Comparison of ENCODE assay signal across 13 cellular contexts in the genomic region with DNA sequence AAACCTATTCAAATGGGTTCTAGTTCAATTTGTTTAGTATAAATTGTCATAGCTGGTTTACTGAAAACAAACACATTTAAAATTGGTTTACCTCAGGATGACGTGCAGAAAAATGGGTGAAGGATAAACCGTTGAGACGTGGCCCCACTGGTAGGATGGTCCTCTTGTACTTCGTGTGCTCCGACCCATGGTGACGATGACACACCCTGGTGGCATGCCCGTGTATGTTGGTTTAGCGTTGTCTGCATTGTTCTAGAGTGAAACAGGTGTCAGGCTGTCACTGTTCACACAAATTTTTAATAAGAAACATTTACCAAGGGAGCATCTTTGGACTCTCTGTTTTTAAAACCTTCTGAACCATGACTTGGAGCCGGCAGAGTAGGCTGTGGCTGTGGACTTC. TPM values are rescaled to one million over a fixed set of nuclear protein-coding genes. Genes with fewer than 3 reads are reported as not detected.
DNase-seq lines count a peak whose midpoint lies in the region; ATAC-seq and TF ChIP-seq lines count a peak whose summit lies in the region.
"Had no signal": no experiment of that assay in that cellular context is flagged by ENCODE, and none has a peak within 500 bp of the region (broad histone marks: within the 10 kb centered on the region; RNA-seq: fewer than 3 reads in every experiment).

No MANE protein-coding gene starts in this region.

- H3K27ac ChIP-seq in PC-9 = no peak overlapping the region
- H3K27ac ChIP-seq: brain microvascular endothelial cell, hepatocyte had no signal

- no peaks in the 10 kb centered on the region for H3K9me3 Mint-ChIP-seq in Caco-2 (ENCODE audit: unreplicated experiment)
- H3K9me3 Mint-ChIP-seq in activated naive CD8-positive, alpha-beta T cell (ENCODE audit: low read depth) = no peaks in the 10 kb centered on the region
- H3K9me3 Mint-ChIP-seq in naive thymus-derived CD8-positive, alpha-beta T cell = no peaks in the 10 kb centered on the region

- H3K27ac Mint-ChIP-seq in Caco-2 (ENCODE audit: unreplicated experiment) = no peak overlapping the region
- H3K27ac Mint-ChIP-seq in activated naive CD8-positive, alpha-beta T cell = peak overlapping the region; percentile 58
- peak overlapping the region in 8 of 10 donors; percentile 9 to 92 (median 56) for H3K27ac Mint-ChIP-seq in naive thymus-derived CD8-positive, alpha-beta T cell
- H3K27ac Mint-ChIP-seq: B cell had no signal

- peaks cover 88% of the 10 kb centered on the region for H3K36me3 Mint-ChIP-seq in Caco-2 (ENCODE audit: insufficient read depth, unreplicated experiment)
- peaks cover 15% of the 10 kb centered on the region for H3K36me3 Mint-ChIP-seq in activated naive CD8-positive, alpha-beta T cell
- peaks cover 21 to 81% (median 50%) of the 10 kb centered on the region in 3 donors for H3K36me3 Mint-ChIP-seq in naive thymus-derived CD8-positive, alpha-beta T cell

- H3K9me2 ChIP-seq in PC-9 (ENCODE audit: insufficient read depth) = no peaks in the 10 kb centered on the region

- H3K4me3 ChIP-seq in Caco-2 (ENCODE audit: low read depth, low read length) (no peak overlapping the region), PC-9 (no peak overlapping the region)
- H3K4me3 ChIP-seq: hepatocyte had no signal

- DNase-seq in ACHN = peak; percentile 34
- no peak for DNase-seq in Caco-2
- DNase-seq in naive thymus-derived CD8-positive, alpha-beta T cell = no peak
- no peak for DNase-seq in NCI-H748 (lab: John Stamatoyannopoulos, UW; ENCODE audit: unreplicated experiment)
- no peak for DNase-seq in PC-9
- DNase-seq in NCI-H1048 (lab: John Stamatoyannopoulos, UW) = no peak
- DNase-seq: brain microvascular endothelial cell; kidney; RPMI8226; stimulated activated CD4-positive, alpha-beta T cell treated with anti-CD3 and anti-CD28 coated beads, Interleukin-2, amount 100 ng/mL, for 24 hours had no signal

- intact Hi-C loops in Caco-2 (cut with micrococcal nuclease; ENCODE audit: unreplicated experiment) = no loop called here
- intact Hi-C loops in PC-9 (cut with micrococcal nuclease; ENCODE audit: unreplicated experiment) = no loop called here

- 0 out of 2 replicates have a peak, but pooled peaks cover 3% of the 10 kb centered on the region for H3K4me1 ChIP-seq in Caco-2
- H3K4me1 ChIP-seq in PC-9 (replicated peaks; ENCODE audit: insufficient read depth) = no peaks in the 10 kb centered on the region

- peaks cover 4% of the 10 kb centered on the region; the same call in 1 of the 2 replicates for H4K20me1 ChIP-seq in PC-9 (ENCODE audit: insufficient read depth)

- no peaks in the 10 kb centered on the region for H3K4me1 Mint-ChIP-seq in Caco-2 (ENCODE audit: low read depth, unreplicated experiment)
- peaks cover 69% of the 10 kb centered on the region for H3K4me1 Mint-ChIP-seq in activated naive CD8-positive, alpha-beta T cell (ENCODE audit: low read depth)
- peaks cover 48 to 77% (median 67%) of the 10 kb centered on the region in 4 donors for H3K4me1 Mint-ChIP-seq in naive thymus-derived CD8-positive, alpha-beta T cell

- H2AFZ ChIP-seq in PC-9 = no peak overlapping the region
- H2AFZ ChIP-seq: hepatocyte had no signal

- peaks cover 9% of the 10 kb centered on the region for H3K36me3 ChIP-seq in Caco-2 (ENCODE audit: control insufficient read depth, insufficient read depth, low read length)
- H3K36me3 ChIP-seq in PC-9 (ENCODE audit: low read depth) = peaks cover 24% of the 10 kb centered on the region; the same call in 1 of the 2 replicates

- H3K9me3 ChIP-seq in Caco-2 (no peaks in the 10 kb centered on the region), PC-9 (ENCODE audit: insufficient read depth, low read depth) (no peaks in the 10 kb centered on the region)

- CTCF ChIA-PET in Caco-2 (lab: Charles Lee) (no interaction called here), PC-9 (lab: Charles Lee) (no interaction called here)

- no peak for TF ChIP-seq CTCF in Caco-2 (IDR thresholded peaks at IDR 0.05; ENCODE audit: insufficient read depth in 1 of 2, low read depth in 1 of 2, low read length in 1 of 2, severe bottlenecking in 1 of 2, unreplicated experiment in 1 of 2)
- no peak for TF ChIP-seq CTCF in PC-9 (conservative IDR thresholded peaks at IDR 0.05)

- H3K79me2 ChIP-seq in PC-9 (ENCODE audit: low read depth) = peaks cover 10% of the 10 kb centered on the region

- no peak overlapping the region for H3K4me3 Mint-ChIP-seq in Caco-2 (ENCODE audit: unreplicated experiment)
- H3K4me3 Mint-ChIP-seq in activated naive CD8-positive, alpha-beta T cell = no peak overlapping the region
- no peak overlapping the region for H3K4me3 Mint-ChIP-seq in naive thymus-derived CD8-positive, alpha-beta T cell
- H3K4me3 Mint-ChIP-seq: B cell had no signal

- no peak overlapping the region for H3K4me2 ChIP-seq in PC-9
- H3K4me2 ChIP-seq: hepatocyte had no signal

- H3K27me3 ChIP-seq in Caco-2 (replicated peaks; ENCODE audit: control insufficient read depth, insufficient read depth, low read length) = no peaks in the 10 kb centered on the region
- no peaks in the 10 kb centered on the region for H3K27me3 ChIP-seq in PC-9 (ENCODE audit: insufficient read depth, low read depth)
- H3K27me3 ChIP-seq: brain microvascular endothelial cell, hepatocyte had no signal

- no peaks in the 10 kb centered on the region for H3K27me3 Mint-ChIP-seq in Caco-2 (ENCODE audit: insufficient read depth, unreplicated experiment)
- no peaks in the 10 kb centered on the region for H3K27me3 Mint-ChIP-seq in activated naive CD8-positive, alpha-beta T cell
- H3K27me3 Mint-ChIP-seq in naive thymus-derived CD8-positive, alpha-beta T cell = no peaks in the 10 kb centered on the region
- H3K27me3 Mint-ChIP-seq: B cell had no signal

- TSS peak; percentile 12 for BruUV-seq in Caco-2 (replicated peaks; lab: Mats Ljungman, UMichigan)
- BruUV-seq in PC-9 (replicated peaks; lab: Mats Ljungman, UMichigan) = no TSS peak

- POLR2A ChIA-PET in Caco-2 (lab: Charles Lee) = no interaction called here
- POLR2A ChIA-PET in naive thymus-derived CD8-positive, alpha-beta T cell (lab: Charles Lee) = interaction anchor here (0.7 to 17.4 kb wide), 3 partner anchors 9 to 21 kb away, joined by 3 to 689 read pairs (median 4); no protein-coding TSS in a partner anchor
- POLR2A ChIA-PET in PC-9 (lab: Charles Lee; ENCODE audit: unreplicated experiment) = no interaction called here

- H3F3A ChIP-seq in PC-9 (ENCODE audit: insufficient read depth, low read depth) = no peaks in the 10 kb centered on the region

- peak in 1 of 2 donors; percentile 47 for ATAC-seq in naive thymus-derived CD8-positive, alpha-beta T cell

- in situ Hi-C loops in ACHN (cut with HindIII; ENCODE audit: low pct_ligation_motif_present, low pct_unique_long_range_greater_than_20kb, low sequenced_read_pairs) = no loop called here

RNA-seq across cellular contexts. Expression of gene CALM1, which starts 8.3 kb away (rescaled TPM):
- 405 and 437 TPM in 2 replicates for total RNA-seq in Caco-2 (2022)
- total RNA-seq in naive thymus-derived CD8-positive, alpha-beta T cell = 100 to 1,000 TPM; 735 to 757 TPM
- polyA plus RNA-seq in naive thymus-derived CD8-positive, alpha-beta T cell = 1,000 to 10,000 TPM; 1,900 to 2,853 (median 2,404) TPM
- 103 and 122 TPM in 2 replicates for total RNA-seq in PC-9 (2021)
